In the genomic region with DNA sequence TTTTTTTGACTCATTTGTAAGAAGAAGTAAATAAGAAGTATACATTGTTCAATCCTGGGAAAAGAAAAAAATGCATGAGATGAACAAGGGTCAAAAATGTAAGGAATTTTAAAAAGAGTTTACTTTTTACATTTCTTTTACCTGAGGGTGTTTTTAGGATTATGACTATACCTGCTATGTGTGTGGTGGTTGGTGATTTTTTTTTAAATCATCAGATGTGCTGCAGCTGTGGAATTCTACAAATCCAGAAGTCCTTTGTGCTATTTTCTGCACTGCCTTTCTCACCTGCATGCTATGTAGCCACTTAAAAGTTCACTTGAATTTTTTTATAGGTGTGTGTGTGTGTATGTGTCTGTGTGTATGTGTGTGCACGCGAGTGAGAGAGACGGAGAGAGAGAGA, we compare ENCODE assay signal across 1 cellular context.
TF ChIP-seq lines count a peak whose summit lies in the region.

No MANE protein-coding gene starts in this region.

TF ChIP-seq in WTC11, 78 proteins besides CTCF, POLR2A, EP300 and RAD21 (continued from another document):
- TF ChIP-seq, protein P1, sequence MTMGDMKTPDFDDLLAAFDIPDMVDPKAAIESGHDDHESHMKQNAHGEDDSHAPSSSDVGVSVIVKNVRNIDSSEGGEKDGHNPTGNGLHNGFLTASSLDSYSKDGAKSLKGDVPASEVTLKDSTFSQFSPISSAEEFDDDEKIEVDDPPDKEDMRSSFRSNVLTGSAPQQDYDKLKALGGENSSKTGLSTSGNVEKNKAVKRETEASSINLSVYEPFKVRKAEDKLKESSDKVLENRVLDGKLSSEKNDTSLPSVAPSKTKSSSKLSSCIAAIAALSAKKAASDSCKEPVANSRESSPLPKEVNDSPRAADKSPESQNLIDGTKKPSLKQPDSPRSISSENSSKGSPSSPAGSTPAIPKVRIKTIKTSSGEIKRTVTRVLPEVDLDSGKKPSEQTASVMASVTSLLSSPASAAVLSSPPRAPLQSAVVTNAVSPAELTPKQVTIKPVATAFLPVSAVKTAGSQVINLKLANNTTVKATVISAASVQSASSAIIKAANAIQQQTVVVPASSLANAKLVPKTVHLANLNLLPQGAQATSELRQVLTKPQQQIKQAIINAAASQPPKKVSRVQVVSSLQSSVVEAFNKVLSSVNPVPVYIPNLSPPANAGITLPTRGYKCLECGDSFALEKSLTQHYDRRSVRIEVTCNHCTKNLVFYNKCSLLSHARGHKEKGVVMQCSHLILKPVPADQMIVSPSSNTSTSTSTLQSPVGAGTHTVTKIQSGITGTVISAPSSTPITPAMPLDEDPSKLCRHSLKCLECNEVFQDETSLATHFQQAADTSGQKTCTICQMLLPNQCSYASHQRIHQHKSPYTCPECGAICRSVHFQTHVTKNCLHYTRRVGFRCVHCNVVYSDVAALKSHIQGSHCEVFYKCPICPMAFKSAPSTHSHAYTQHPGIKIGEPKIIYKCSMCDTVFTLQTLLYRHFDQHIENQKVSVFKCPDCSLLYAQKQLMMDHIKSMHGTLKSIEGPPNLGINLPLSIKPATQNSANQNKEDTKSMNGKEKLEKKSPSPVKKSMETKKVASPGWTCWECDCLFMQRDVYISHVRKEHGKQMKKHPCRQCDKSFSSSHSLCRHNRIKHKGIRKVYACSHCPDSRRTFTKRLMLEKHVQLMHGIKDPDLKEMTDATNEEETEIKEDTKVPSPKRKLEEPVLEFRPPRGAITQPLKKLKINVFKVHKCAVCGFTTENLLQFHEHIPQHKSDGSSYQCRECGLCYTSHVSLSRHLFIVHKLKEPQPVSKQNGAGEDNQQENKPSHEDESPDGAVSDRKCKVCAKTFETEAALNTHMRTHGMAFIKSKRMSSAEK (CRISPR knock-in tag; IDR thresholded peaks at IDR 0.05; ENCODE audit: borderline replicate concordance) = no peak
- TF ChIP-seq GRHL2 (CRISPR knock-in tag; IDR thresholded peaks at IDR 0.05; ENCODE audit: insufficient replicate concordance, severe bottlenecking) (no peak), ZBTB21 (CRISPR knock-in tag; IDR thresholded peaks at IDR 0.05; ENCODE audit: borderline replicate concordance) (no peak)
- TF ChIP-seq, protein P2, sequence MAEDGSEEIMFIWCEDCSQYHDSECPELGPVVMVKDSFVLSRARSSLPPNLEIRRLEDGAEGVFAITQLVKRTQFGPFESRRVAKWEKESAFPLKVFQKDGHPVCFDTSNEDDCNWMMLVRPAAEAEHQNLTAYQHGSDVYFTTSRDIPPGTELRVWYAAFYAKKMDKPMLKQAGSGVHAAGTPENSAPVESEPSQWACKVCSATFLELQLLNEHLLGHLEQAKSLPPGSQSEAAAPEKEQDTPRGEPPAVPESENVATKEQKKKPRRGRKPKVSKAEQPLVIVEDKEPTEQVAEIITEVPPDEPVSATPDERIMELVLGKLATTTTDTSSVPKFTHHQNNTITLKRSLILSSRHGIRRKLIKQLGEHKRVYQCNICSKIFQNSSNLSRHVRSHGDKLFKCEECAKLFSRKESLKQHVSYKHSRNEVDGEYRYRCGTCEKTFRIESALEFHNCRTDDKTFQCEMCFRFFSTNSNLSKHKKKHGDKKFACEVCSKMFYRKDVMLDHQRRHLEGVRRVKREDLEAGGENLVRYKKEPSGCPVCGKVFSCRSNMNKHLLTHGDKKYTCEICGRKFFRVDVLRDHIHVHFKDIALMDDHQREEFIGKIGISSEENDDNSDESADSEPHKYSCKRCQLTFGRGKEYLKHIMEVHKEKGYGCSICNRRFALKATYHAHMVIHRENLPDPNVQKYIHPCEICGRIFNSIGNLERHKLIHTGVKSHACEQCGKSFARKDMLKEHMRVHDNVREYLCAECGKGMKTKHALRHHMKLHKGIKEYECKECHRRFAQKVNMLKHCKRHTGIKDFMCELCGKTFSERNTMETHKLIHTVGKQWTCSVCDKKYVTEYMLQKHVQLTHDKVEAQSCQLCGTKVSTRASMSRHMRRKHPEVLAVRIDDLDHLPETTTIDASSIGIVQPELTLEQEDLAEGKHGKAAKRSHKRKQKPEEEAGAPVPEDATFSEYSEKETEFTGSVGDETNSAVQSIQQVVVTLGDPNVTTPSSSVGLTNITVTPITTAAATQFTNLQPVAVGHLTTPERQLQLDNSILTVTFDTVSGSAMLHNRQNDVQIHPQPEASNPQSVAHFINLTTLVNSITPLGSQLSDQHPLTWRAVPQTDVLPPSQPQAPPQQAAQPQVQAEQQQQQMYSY (CRISPR knock-in tag; IDR thresholded peaks at IDR 0.05) = no peak
TF ChIP-seq in WTC11: peak in this region for 0.
